28 cellular contexts compared by ENCODE assay signal in the genomic region with DNA sequence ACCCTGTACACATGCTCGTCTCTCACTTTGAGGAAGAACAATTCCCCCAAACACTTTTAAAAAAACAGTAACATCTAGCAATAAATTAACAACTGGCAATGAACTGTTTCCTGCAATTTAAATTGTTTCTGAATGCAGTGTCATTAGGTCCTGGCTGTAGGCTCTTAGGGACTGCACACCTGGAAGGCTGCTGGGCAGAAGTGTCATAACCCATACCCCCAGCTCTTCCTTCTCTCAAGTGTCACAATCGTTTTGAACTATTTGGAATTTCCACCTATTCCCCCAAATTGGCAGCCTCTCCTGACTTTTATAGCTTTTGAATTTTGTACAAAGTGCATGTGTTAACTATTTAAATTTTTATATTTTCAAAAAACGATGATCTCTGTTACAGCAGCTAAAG.
"Had no signal": no experiment of that assay in that cellular context is flagged by ENCODE, and none has a peak within 500 bp of the region (broad histone marks: within the 10 kb centered on the region; RNA-seq: fewer than 3 reads in every experiment).

No MANE protein-coding gene starts in this region.

- H3K27me3 ChIP-seq: stomach, suprapubic skin, testis, thyroid gland, tibial artery, tibial nerve, transverse colon, upper lobe of left lung, upper lobe of right lung, uterus, vagina had no signal

- H3K36me3 ChIP-seq: stomach, suprapubic skin, thoracic aorta, thyroid gland, tibial artery, tibial nerve, transverse colon, upper lobe of left lung, upper lobe of right lung, uterus, vagina had no signal

- H3K36me3 Mint-ChIP-seq: stimulated activated effector memory CD8-positive, alpha-beta T cell treated with anti-CD3 and anti-CD28 coated beads, Interleukin-12 subunit alpha, Interleukin-12 subunit beta, amount 100 ng/mL, for 72 hours; stimulated activated memory B cell treated with anti-CD40 and anti-IgM and Interleukin-4, amounts not matched to agents 10 μg/mL and 1 μg/mL and 100 μg/mL, for 72 hours; type B pancreatic cell had no signal

- H3K9me3 ChIP-seq: testis, thoracic aorta, thyroid gland, transverse colon, upper lobe of left lung, upper lobe of right lung, uterus, vagina had no signal

- H3K4me1 Mint-ChIP-seq: stimulated activated effector memory CD8-positive, alpha-beta T cell treated with anti-CD3 and anti-CD28 coated beads, Interleukin-12 subunit alpha, Interleukin-12 subunit beta, amount 100 ng/mL, for 72 hours had no signal

- DNase-seq: stimulated activated CD4-positive, alpha-beta T cell treated with anti-CD3 and anti-CD28 coated beads, Interleukin-2, amount 100 ng/mL, for 48 hours; stimulated activated CD4-positive, alpha-beta T cell treated with anti-CD3 and anti-CD28 coated beads, Interleukin-4, amount 100 ng/mL, for 1 hour; stimulated activated CD4-positive, alpha-beta T cell treated with anti-CD3 and anti-CD28 coated beads, Interleukin-4, amount 100 ng/mL, for 24 hours; stimulated activated CD4-positive, alpha-beta T cell treated with anti-CD3 and anti-CD28 coated beads, Interleukin-4, amount 100 ng/mL, for 4 hours; stimulated activated CD8-positive, alpha-beta memory T cell treated with anti-CD3 and anti-CD28 coated beads, Interleukin-4, amount 100 ng/mL, for 48 hours; stimulated activated naive B cell treated with anti-CD40 and anti-IgM and Interleukin-4, amounts not matched to agents 10 μg/mL and 1 μg/mL and 100 μg/mL, for 72 hours; stimulated activated naive CD4-positive, alpha-beta T cell; stimulated activated naive CD4-positive, alpha-beta T cell treated with Interleukin-2 at 50 U/mL for 16 hours; stimulated activated naive CD8-positive, alpha-beta T cell treated with anti-CD3 and anti-CD28 coated beads, Interleukin-15, amount 100 ng/mL, for 72 hours; stimulated activated naive CD8-positive, alpha-beta T cell treated with anti-CD3 and anti-CD28 coated beads, Interleukin-15, Interleukin-2, amounts not matched to agents 100 U/mL and 50 U/mL, for 24 hours; stomach; substantia nigra; testis; thyroid gland; tibial artery; transverse colon; trophoblast cell; upper lobe of left lung; upper lobe of right lung; uterus had no signal

- H3K4me1 ChIP-seq: stomach, suprapubic skin, thyroid gland, tibial artery, transverse colon, upper lobe of left lung, upper lobe of right lung, uterus, vagina had no signal

- H3K27ac Mint-ChIP-seq: stimulated activated effector memory CD8-positive, alpha-beta T cell treated with anti-CD3 and anti-CD28 coated beads, Interleukin-12 subunit alpha, Interleukin-12 subunit beta, amount 100 ng/mL, for 72 hours; stimulated activated memory B cell treated with anti-CD40 and anti-IgM and Interleukin-4, amounts not matched to agents 10 μg/mL and 1 μg/mL and 100 μg/mL, for 72 hours; stimulated activated naive B cell treated with anti-CD40 and anti-IgM and Interleukin-4, amounts not matched to agents 10 μg/mL and 1 μg/mL and 100 μg/mL, for 72 hours; stimulated activated naive CD8-positive, alpha-beta T cell treated with anti-CD3 and anti-CD28 coated beads, Interleukin-15, Interleukin-2, amounts not matched to agents 100 ng/mL and 50 ng/mL, for 24 hours; type B pancreatic cell had no signal

- ATAC-seq: stimulated activated effector memory CD8-positive, alpha-beta T cell treated with anti-CD3 and anti-CD28 coated beads, Interleukin-12 subunit alpha, Interleukin-12 subunit beta, amount 100 ng/mL, for 72 hours; stimulated activated memory B cell treated with anti-CD40 and anti-IgM and Interleukin-4, amounts not matched to agents 10 μg/mL and 1 μg/mL and 100 μg/mL, for 72 hours; stimulated activated naive B cell treated with anti-CD40 and anti-IgM and Interleukin-4, amounts not matched to agents 10 μg/mL and 1 μg/mL and 100 μg/mL, for 72 hours; stimulated activated naive CD8-positive, alpha-beta T cell treated with anti-CD3 and anti-CD28 coated beads, Interleukin-15, amount 100 ng/mL, for 72 hours; stimulated activated naive CD8-positive, alpha-beta T cell treated with anti-CD3 and anti-CD28 coated beads, Interleukin-15, Interleukin-2, amounts not matched to agents 100 U/mL and 50 U/mL, for 24 hours; upper lobe of right lung had no signal

- H3K4me3 Mint-ChIP-seq: stimulated activated effector memory CD8-positive, alpha-beta T cell treated with anti-CD3 and anti-CD28 coated beads, Interleukin-12 subunit alpha, Interleukin-12 subunit beta, amount 100 ng/mL, for 72 hours; stimulated activated memory B cell treated with anti-CD40 and anti-IgM and Interleukin-4, amounts not matched to agents 10 μg/mL and 1 μg/mL and 100 μg/mL, for 72 hours; stimulated activated naive B cell treated with anti-CD40 and anti-IgM and Interleukin-4, amounts not matched to agents 10 μg/mL and 1 μg/mL and 100 μg/mL, for 72 hours; stimulated activated naive CD8-positive, alpha-beta T cell treated with anti-CD3 and anti-CD28 coated beads, Interleukin-15, amount 100 ng/mL, for 72 hours; stimulated activated naive CD8-positive, alpha-beta T cell treated with anti-CD3 and anti-CD28 coated beads, Interleukin-15, Interleukin-2, amounts not matched to agents 100 ng/mL and 50 ng/mL, for 24 hours; type B pancreatic cell had no signal

- H3K27me3 Mint-ChIP-seq: stimulated activated naive CD8-positive, alpha-beta T cell treated with anti-CD3 and anti-CD28 coated beads, Interleukin-15, amount 100 ng/mL, for 72 hours; type B pancreatic cell had no signal

- H3K27ac ChIP-seq: stomach, suprapubic skin, testis, thoracic aorta, thyroid gland, tibial artery, tibial nerve, transverse colon, upper lobe of left lung, upper lobe of right lung, uterus, vagina had no signal

- H3K4me3 ChIP-seq: stomach, suprapubic skin, testis, thoracic aorta, thyroid gland, tibial artery, tibial nerve, transverse colon, upper lobe of left lung, upper lobe of right lung, uterus, vagina had no signal
